ENCODE assay signal across 11 cellular contexts in the genomic region with DNA sequence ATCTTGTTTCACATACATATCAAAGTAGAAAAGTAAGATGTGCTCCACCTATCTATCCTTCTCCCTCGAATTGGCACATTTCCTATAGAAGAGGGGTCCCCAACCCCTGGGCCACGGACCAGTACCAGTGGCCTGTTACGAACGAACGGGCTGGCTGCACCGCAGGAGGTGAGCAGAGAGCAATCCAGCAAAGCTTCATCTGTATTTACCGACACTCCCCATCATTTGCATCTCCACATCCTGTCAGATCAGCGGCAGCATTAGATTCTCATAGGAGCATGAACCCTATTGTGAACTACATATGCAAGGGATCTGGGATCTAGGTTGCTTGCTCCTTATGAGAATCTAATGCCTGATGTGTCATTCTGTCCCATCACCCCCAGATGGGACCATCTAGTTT.
DNase-seq lines count a peak whose midpoint lies in the region; ATAC-seq and TF ChIP-seq lines count a peak whose summit lies in the region.
"Had no signal": no experiment of that assay in that cellular context is flagged by ENCODE, and none has a peak within 500 bp of the region (broad histone marks: within the 10 kb centered on the region; RNA-seq: fewer than 3 reads in every experiment).

No MANE protein-coding gene starts in this region.

- peak overlapping the region in 1 of 2 experiments; percentile 49; a peak in 1 of 5 replicates for H3K4me3 Mint-ChIP-seq in H9
- H3K4me3 Mint-ChIP-seq: activated naive CD4-positive, alpha-beta T cell treated with anti-CD3 and anti-CD28 coated beads for 36 hours had no signal

- H3K4me1 Mint-ChIP-seq in H9, result peaks cover 27 to 32% of the 10 kb centered on the region in 2 experiments

- H3K23ac ChIP-seq in H9 (ENCODE audit: insufficient read length, low read depth, low read length) (no peak overlapping the region), mesendoderm (ENCODE audit: low read length) (no peak overlapping the region)

- H2AFZ ChIP-seq in H9 (ENCODE audit: low read length), result no peak overlapping the region

- H3K23me2 ChIP-seq in H9 (ENCODE audit: insufficient read length, low read depth, low read length, poor library complexity, severe bottlenecking), result no peaks in the 10 kb centered on the region

- no peak overlapping the region for H3K27ac ChIP-seq in H9 (ENCODE audit: insufficient read length, low read depth, low read length)
- H3K27ac ChIP-seq in mesendoderm (ENCODE audit: low read depth, low read length), result no peak overlapping the region
- no peak overlapping the region for H3K27ac ChIP-seq in foreskin keratinocyte
- H3K27ac ChIP-seq: KMS-11, SJSA1 had no signal

- H4K5ac ChIP-seq in H9 (ENCODE audit: insufficient read length, low read depth, low read length) (no peak overlapping the region), mesendoderm (ENCODE audit: low read length) (no peak overlapping the region)

- no peak overlapping the region for H3K9ac ChIP-seq in H9 (ENCODE audit: extremely low read depth, insufficient read length, low read length)
- H3K9ac ChIP-seq in mesendoderm (ENCODE audit: low read length), result no peak overlapping the region
- H3K9ac ChIP-seq: KMS-11 had no signal

- no peak overlapping the region for H4K91ac ChIP-seq in H9 (ENCODE audit: insufficient read length, low read depth, low read length)

- H3T11ph ChIP-seq in H9 (ENCODE audit: low read length), result no peak overlapping the region

- H3K27ac Mint-ChIP-seq in H9, result peak overlapping the region; percentile 63 to 89 (median 83); a peak in 4 of 7 replicates
- H3K27ac Mint-ChIP-seq: activated naive CD4-positive, alpha-beta T cell treated with anti-CD3 and anti-CD28 coated beads for 36 hours had no signal

- H3K18ac ChIP-seq in H9 (ENCODE audit: insufficient read length, low read depth, low read length) (no peak overlapping the region), mesendoderm (ENCODE audit: low read length) (no peak overlapping the region)

- no peaks in the 10 kb centered on the region for H3K9me3 ChIP-seq in H9 (ENCODE audit: control insufficient read depth, low read depth, low read length)
- H3K9me3 ChIP-seq: SJSA1 had no signal

- H2BK15ac ChIP-seq in H9 (ENCODE audit: low read depth, low read length) (no peak overlapping the region), mesendoderm (replicated peaks; ENCODE audit: low read depth) (no peak overlapping the region)

- H2BK12ac ChIP-seq in H9 (ENCODE audit: insufficient read length, low read depth, low read length), result no peak overlapping the region

- H3K56ac ChIP-seq in H9 (ENCODE audit: insufficient read length, low read depth, low read length) (no peak overlapping the region), mesendoderm (ENCODE audit: low read length) (no peak overlapping the region)

- WGBS in H9 (ENCODE audit: extremely low coverage, insufficient read length, low lambda C conversion rate), result no CpG with 5 or more reads among the region's 8 CpGs
- no CpG with 5 or more reads among the region's 8 CpGs for WGBS in mesendoderm (ENCODE audit: extremely low coverage, insufficient coverage, low lambda C conversion rate)

- TF ChIP-seq CTCF in H9 (conservative IDR thresholded peaks at IDR 0.05), result no peak
- TF ChIP-seq CTCF in foreskin keratinocyte (conservative IDR thresholded peaks at IDR 0.05), result no peak

- no peaks in the 10 kb centered on the region for H3K79me2 ChIP-seq in H9 (ENCODE audit: insufficient read depth, low read length)
- H3K79me2 ChIP-seq in mesendoderm (ENCODE audit: control insufficient read depth, insufficient read depth, low read length), result no peaks in the 10 kb centered on the region

- H2AK5ac ChIP-seq in H9 (ENCODE audit: insufficient read length, low read length) (no peak overlapping the region), mesendoderm (ENCODE audit: low read length) (no peak overlapping the region)

- no peak overlapping the region for H2BK5ac ChIP-seq in H9 (ENCODE audit: insufficient read length, low read length)
- no peak overlapping the region for H2BK5ac ChIP-seq in mesendoderm (ENCODE audit: low read length)

- H4K8ac ChIP-seq in H9 (replicated peaks; ENCODE audit: insufficient read length, low read depth, low read length) (no peak overlapping the region), mesendoderm (ENCODE audit: low read depth, low read length) (no peak overlapping the region)

- H3K27me3 ChIP-seq in H9 (ENCODE audit: insufficient read depth, low read length) (no peaks in the 10 kb centered on the region), mesendoderm (ENCODE audit: insufficient read depth, low read length, poor library complexity) (no peaks in the 10 kb centered on the region), foreskin keratinocyte (no peaks in the 10 kb centered on the region)
- H3K27me3 ChIP-seq: SJSA1 had no signal

- ATAC-seq in GM18873 (IDR thresholded peaks at IDR 0.05; ENCODE audit: low FRiP score, unreplicated experiment) (peak; percentile 61), HG03558 (IDR thresholded peaks at IDR 0.05; ENCODE audit: extremely low read depth, unreplicated experiment) (peak; percentile 44), foreskin keratinocyte (no peak)

- DNase-seq in H9, result no peak
- peak; percentile 38 for DNase-seq in mesendoderm
- no peak for DNase-seq in posterior cingulate gyrus
- no peak for DNase-seq in foreskin keratinocyte
- DNase-seq in NCI-H128 (lab: John Stamatoyannopoulos, UW; ENCODE audit: unreplicated experiment), result no peak
- no peak for DNase-seq in T-helper 9 cell
- DNase-seq: activated naive CD4-positive, alpha-beta T cell treated with anti-CD3 and anti-CD28 coated beads for 36 hours had no signal

- H3K36me3 Mint-ChIP-seq in H9 (ENCODE audit: insufficient read depth in 1 of 3, low read depth in 3 of 3), result peaks cover 30 to 59% (median 49%) of the 10 kb centered on the region in 3 experiments

- H3K79me1 ChIP-seq in H9 (ENCODE audit: insufficient read depth, low read depth, low read length, poor library complexity, severe bottlenecking), result no peaks in the 10 kb centered on the region
- no peaks in the 10 kb centered on the region for H3K79me1 ChIP-seq in mesendoderm (ENCODE audit: low read length)

- H3K4me3 ChIP-seq in mesendoderm (ENCODE audit: low read length), result no peak overlapping the region
- H3K4me3 ChIP-seq: SJSA1 had no signal

- H3K27me3 Mint-ChIP-seq in H9 (ENCODE audit: low read depth), result no peaks in the 10 kb centered on the region

- H3K4me1 ChIP-seq in H9 (ENCODE audit: insufficient read depth, low read length) (peaks cover 6% of the 10 kb centered on the region; the same call in 1 of the 2 replicates), mesendoderm (ENCODE audit: control insufficient read depth, low read depth, low read length) (peaks cover 2% of the 10 kb centered on the region), foreskin keratinocyte (no peaks in the 10 kb centered on the region)
- H3K4me1 ChIP-seq: SJSA1 had no signal

- no peaks in the 10 kb centered on the region for H4K20me1 ChIP-seq in H9 (ENCODE audit: control insufficient read depth, insufficient read depth, insufficient read length)

- no peak overlapping the region for H3K14ac ChIP-seq in H9 (ENCODE audit: insufficient read depth, low read length)

- H2BK20ac ChIP-seq in H9 (ENCODE audit: low read depth, low read length, poor library complexity, severe bottlenecking), result no peak overlapping the region

- H3K4me2 ChIP-seq in H9 (ENCODE audit: insufficient read depth, insufficient read length, low read length), result no peak overlapping the region
- no peak overlapping the region for H3K4me2 ChIP-seq in mesendoderm (ENCODE audit: low read length)
- H3K4me2 ChIP-seq: KMS-11 had no signal

- H2BK120ac ChIP-seq in H9 (ENCODE audit: low read depth, low read length, poor library complexity, severe bottlenecking) (no peak overlapping the region), mesendoderm (ENCODE audit: low read depth, low read length) (no peak overlapping the region)

- H3K9me3 Mint-ChIP-seq in H9, result no peaks in the 10 kb centered on the region; a peak in 1 of 5 replicates
- H3K9me3 Mint-ChIP-seq: activated naive CD4-positive, alpha-beta T cell treated with anti-CD3 and anti-CD28 coated beads for 36 hours had no signal

- no peaks in the 10 kb centered on the region for H3K36me3 ChIP-seq in mesendoderm (ENCODE audit: control insufficient read depth, insufficient read depth, low read length)

- intact Hi-C loops in posterior cingulate gyrus (cut with DNase I), result no loop called here

- no peak overlapping the region for H3K4ac ChIP-seq in H9 (ENCODE audit: low read depth, low read length)
- no peak overlapping the region for H3K4ac ChIP-seq in mesendoderm (ENCODE audit: low read depth, low read length)
